Comparison of ENCODE assay signal across 8 cellular contexts in the genomic region with DNA sequence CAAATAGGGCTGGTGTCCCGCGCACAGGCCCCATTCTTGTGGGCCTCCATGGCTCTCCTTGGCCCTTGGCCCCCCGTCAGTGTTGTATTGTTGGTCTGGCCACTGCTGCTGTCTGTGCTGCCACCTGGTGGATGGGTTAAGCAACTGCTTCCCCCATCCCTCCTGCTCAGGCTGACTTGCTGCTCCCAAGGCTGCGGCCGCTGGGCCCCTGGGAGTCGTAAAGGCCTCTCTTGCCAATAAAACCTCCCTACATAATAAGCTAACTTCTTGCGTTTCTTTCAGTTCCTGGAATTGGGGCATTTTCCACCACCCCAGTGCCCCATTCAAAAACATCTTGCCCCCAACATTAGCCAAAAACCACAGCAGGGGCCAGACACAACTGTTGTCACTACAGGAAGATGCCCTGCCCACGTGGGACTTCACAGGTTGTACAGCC.
DNase-seq lines count a peak whose midpoint lies in the region; ATAC-seq lines count a peak whose summit lies in the region.

No MANE protein-coding gene starts in this region.

- DNase-seq in NCI-H1417 (lab: John Stamatoyannopoulos, UW) (peak; percentile 35 to 70 (median 66)), NCI-H1417 treated with DMSO at 0.1 percent for 48 hours (lab: John Stamatoyannopoulos, UW) (no peak), NCI-H2227 treated with DMSO at 0.1 percent for 48 hours (lab: John Stamatoyannopoulos, UW) (peak; percentile 50), kidney tubule cell (ENCODE audit: low spot score) (peak; percentile 65)
- DNase-seq in central memory CD4-positive, alpha-beta T cell, result peak; percentile 56
- peak; percentile 19 to 60 (median 40) for DNase-seq in stimulated activated CD4-positive, alpha-beta T cell treated with anti-CD3 and anti-CD28 coated beads, TNF-alpha, amount 100 ng/mL, for 1 hour (ENCODE audit: low read depth in 3 of 3, low spot score in 1 of 3)

- peak; percentile 62 for ATAC-seq in HG03045 (IDR thresholded peaks at IDR 0.05; ENCODE audit: unreplicated experiment)
- ATAC-seq in activated CD4-positive, CD25-positive, alpha-beta regulatory T cell treated with anti-CD3 and anti-CD28 coated beads, Interleukin-2, amount 50 U/mL, for 24 hours, result peak; percentile 75 to 84
